ENCODE assay signal across 9 cellular contexts in the genomic region with DNA sequence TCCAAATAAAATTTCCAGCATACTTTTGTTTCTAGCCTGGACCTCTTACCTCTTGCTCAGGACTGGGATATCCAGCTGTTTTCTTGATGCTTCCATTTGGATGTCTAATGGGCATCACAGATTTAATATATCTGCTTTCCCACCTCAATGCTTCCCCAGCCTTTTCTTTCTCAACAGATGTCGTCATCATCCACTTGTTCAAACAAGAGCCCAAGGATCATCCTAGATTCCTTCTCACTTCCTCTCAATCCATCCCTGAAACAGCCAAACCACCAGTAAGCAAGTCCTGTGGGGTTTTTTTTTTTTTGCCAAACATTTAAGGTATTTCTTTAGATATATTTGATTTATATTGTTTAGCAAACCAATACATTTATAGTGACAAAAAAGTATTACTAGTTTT. TPM values are rescaled to one million over a fixed set of nuclear protein-coding genes. Genes with fewer than 3 reads are reported as not detected.
"Had no signal": no experiment of that assay in that cellular context is flagged by ENCODE, and none has a peak within 500 bp of the region (broad histone marks: within the 10 kb centered on the region; RNA-seq: fewer than 3 reads in every experiment).

No MANE protein-coding gene starts in this region.

- H3K9me3 Mint-ChIP-seq: H9, HFFc6 had no signal

- FAIRE-seq: H1, H54 had no signal

- H3K27ac Mint-ChIP-seq: GM23338, H9, HFFc6, IgD-negative memory B cell had no signal

- H3K4me3 ChIP-seq: GM23338 had no signal

- H3K4me3 Mint-ChIP-seq: GM23338, H9, HFFc6, IgD-negative memory B cell had no signal

- H3K4me1 Mint-ChIP-seq: GM23338, H9 had no signal

- H3K27ac ChIP-seq: HL-60 had no signal

- H2AFZ ChIP-seq: GM23338 had no signal

- H3K4me2 ChIP-seq: GM23338 had no signal

- DNase-seq: H9, HCEC 1CT, HFFc6, KBM-7 had no signal

RNA-seq across cellular contexts. Expression of a gene that starts 12.5 kb away (rescaled TPM):
- polyA plus RNA-seq: IgD-negative memory B cell had no signal

RNA-seq across cellular contexts. Expression of a gene that starts 29.0 kb away (rescaled TPM):
- polyA plus RNA-seq: IgD-negative memory B cell had no signal
